2 cellular contexts compared by ENCODE assay signal in the genomic region with DNA sequence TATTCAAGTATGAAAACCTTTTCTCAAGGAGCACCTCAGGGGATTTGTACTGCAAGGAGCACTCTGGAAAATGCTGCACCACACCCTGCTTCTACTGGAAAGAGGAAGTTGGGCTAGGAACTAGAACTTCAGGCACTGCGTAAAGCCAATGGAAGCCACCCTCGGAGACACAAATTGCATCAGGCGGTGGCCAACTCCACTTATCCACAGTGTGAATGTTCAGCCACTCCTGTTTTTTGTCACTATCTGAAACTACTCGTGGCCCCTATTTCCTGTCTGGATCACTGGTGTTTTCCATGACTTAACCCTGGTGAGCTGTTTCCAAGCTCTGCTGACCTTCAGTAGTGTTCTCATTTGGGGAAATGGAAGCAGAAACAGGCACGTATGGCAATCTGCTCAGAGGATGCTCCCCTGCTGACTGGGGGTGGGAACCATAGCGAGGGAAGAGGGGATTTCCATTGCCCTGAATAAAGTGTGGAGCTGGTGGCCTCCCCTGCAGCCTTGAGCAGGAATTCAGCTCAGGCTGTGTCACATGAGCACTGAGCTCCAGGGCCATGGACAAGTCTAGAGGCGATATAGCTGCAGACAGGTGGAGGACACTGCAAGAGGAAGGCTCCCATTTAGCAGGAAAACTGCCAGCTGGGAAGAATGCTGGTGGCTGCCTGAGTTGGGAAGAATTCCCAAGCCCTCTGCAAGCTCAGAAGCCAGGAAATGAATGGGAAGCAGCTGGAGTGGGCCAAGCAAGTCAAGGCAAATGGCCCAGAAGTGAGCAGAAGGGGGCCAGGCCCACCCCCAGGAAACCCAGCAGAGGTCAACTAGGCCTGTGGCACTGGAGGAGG.
TF ChIP-seq lines count a peak whose summit lies in the region.

No MANE protein-coding gene starts in this region.

TF ChIP-seq in liver, 16 proteins besides CTCF, POLR2A, EP300 and RAD21:
- TF ChIP-seq FOXA2 (IDR thresholded peaks at IDR 0.05) (no peak), HNF4A (conservative IDR thresholded peaks at IDR 0.05) (no peak), NR2F2 (IDR thresholded peaks at IDR 0.05) (peak; percentile 81), SP1 (IDR thresholded peaks at IDR 0.05) (peak; percentile 26), RXRA (IDR thresholded peaks at IDR 0.05) (peak in 1 of 2 donors; percentile 6), GABPA (IDR thresholded peaks at IDR 0.05 in 1 of 2, conservative IDR thresholded peaks at IDR 0.05 in 1 of 2) (no peak)
- TF ChIP-seq, protein P1, sequence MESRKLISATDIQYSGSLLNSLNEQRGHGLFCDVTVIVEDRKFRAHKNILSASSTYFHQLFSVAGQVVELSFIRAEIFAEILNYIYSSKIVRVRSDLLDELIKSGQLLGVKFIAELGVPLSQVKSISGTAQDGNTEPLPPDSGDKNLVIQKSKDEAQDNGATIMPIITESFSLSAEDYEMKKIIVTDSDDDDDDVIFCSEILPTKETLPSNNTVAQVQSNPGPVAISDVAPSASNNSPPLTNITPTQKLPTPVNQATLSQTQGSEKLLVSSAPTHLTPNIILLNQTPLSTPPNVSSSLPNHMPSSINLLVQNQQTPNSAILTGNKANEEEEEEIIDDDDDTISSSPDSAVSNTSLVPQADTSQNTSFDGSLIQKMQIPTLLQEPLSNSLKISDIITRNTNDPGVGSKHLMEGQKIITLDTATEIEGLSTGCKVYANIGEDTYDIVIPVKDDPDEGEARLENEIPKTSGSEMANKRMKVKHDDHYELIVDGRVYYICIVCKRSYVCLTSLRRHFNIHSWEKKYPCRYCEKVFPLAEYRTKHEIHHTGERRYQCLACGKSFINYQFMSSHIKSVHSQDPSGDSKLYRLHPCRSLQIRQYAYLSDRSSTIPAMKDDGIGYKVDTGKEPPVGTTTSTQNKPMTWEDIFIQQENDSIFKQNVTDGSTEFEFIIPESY (IDR thresholded peaks at IDR 0.05), result no peak
- TF ChIP-seq, protein P2, sequence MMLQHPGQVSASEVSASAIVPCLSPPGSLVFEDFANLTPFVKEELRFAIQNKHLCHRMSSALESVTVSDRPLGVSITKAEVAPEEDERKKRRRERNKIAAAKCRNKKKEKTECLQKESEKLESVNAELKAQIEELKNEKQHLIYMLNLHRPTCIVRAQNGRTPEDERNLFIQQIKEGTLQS (IDR thresholded peaks at IDR 0.05), result no peak
- TF ChIP-seq, protein P3, sequence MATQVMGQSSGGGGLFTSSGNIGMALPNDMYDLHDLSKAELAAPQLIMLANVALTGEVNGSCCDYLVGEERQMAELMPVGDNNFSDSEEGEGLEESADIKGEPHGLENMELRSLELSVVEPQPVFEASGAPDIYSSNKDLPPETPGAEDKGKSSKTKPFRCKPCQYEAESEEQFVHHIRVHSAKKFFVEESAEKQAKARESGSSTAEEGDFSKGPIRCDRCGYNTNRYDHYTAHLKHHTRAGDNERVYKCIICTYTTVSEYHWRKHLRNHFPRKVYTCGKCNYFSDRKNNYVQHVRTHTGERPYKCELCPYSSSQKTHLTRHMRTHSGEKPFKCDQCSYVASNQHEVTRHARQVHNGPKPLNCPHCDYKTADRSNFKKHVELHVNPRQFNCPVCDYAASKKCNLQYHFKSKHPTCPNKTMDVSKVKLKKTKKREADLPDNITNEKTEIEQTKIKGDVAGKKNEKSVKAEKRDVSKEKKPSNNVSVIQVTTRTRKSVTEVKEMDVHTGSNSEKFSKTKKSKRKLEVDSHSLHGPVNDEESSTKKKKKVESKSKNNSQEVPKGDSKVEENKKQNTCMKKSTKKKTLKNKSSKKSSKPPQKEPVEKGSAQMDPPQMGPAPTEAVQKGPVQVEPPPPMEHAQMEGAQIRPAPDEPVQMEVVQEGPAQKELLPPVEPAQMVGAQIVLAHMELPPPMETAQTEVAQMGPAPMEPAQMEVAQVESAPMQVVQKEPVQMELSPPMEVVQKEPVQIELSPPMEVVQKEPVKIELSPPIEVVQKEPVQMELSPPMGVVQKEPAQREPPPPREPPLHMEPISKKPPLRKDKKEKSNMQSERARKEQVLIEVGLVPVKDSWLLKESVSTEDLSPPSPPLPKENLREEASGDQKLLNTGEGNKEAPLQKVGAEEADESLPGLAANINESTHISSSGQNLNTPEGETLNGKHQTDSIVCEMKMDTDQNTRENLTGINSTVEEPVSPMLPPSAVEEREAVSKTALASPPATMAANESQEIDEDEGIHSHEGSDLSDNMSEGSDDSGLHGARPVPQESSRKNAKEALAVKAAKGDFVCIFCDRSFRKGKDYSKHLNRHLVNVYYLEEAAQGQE (IDR thresholded peaks at IDR 0.05), result no peak

TF ChIP-seq in HepG2, 621 proteins besides CTCF, POLR2A, EP300 and RAD21:
- TF ChIP-seq KMT2B (CRISPR knock-in tag; IDR thresholded peaks at IDR 0.05), result no peak
- TF ChIP-seq PITX1 (CRISPR knock-in tag; IDR thresholded peaks at IDR 0.05), result no peak
- no peak for TF ChIP-seq NCOA1 (CRISPR knock-in tag; IDR thresholded peaks at IDR 0.05)
- TF ChIP-seq WIZ (CRISPR knock-in tag; IDR thresholded peaks at IDR 0.05), result no peak
- TF ChIP-seq, protein P4, sequence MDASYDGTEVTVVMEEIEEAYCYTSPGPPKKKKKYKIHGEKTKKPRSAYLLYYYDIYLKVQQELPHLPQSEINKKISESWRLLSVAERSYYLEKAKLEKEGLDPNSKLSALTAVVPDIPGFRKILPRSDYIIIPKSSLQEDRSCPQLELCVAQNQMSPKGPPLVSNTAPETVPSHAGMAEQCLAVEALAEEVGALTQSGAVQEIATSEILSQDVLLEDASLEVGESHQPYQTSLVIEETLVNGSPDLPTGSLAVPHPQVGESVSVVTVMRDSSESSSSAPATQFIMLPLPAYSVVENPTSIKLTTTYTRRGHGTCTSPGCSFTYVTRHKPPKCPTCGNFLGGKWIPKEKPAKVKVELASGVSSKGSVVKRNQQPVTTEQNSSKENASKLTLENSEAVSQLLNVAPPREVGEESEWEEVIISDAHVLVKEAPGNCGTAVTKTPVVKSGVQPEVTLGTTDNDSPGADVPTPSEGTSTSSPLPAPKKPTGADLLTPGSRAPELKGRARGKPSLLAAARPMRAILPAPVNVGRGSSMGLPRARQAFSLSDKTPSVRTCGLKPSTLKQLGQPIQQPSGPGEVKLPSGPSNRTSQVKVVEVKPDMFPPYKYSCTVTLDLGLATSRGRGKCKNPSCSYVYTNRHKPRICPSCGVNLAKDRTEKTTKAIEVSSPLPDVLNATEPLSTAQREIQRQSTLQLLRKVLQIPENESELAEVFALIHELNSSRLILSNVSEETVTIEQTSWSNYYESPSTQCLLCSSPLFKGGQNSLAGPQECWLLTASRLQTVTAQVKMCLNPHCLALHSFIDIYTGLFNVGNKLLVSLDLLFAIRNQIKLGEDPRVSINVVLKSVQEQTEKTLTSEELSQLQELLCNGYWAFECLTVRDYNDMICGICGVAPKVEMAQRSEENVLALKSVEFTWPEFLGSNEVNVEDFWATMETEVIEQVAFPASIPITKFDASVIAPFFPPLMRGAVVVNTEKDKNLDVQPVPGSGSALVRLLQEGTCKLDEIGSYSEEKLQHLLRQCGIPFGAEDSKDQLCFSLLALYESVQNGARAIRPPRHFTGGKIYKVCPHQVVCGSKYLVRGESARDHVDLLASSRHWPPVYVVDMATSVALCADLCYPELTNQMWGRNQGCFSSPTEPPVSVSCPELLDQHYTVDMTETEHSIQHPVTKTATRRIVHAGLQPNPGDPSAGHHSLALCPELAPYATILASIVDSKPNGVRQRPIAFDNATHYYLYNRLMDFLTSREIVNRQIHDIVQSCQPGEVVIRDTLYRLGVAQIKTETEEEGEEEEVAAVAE (CRISPR knock-in tag; IDR thresholded peaks at IDR 0.05; ENCODE audit: borderline replicate concordance), result no peak
- TF ChIP-seq ZNF101 (CRISPR knock-in tag; IDR thresholded peaks at IDR 0.05; ENCODE audit: borderline replicate concordance, low read depth), result no peak
